ENCODE assay signal across 18 cellular contexts in genomic region chr10:867807-868206, GRCh38.
DNase-seq lines count a peak whose midpoint lies in the region; ATAC-seq and TF ChIP-seq lines count a peak whose summit lies in the region.
"Had no signal": no experiment of that assay in that cellular context is flagged by ENCODE, and none has a peak within 500 bp of the region (broad histone marks: within the 10 kb centered on the region; RNA-seq: fewer than 3 reads in every experiment).

No MANE protein-coding gene starts in this region.

- H3K4me1 ChIP-seq in heart right ventricle (peaks cover 5 to 73% (median 48%) of the 10 kb centered on the region in 9 donors), right atrium auricular region (peaks cover 0 to 49% of the 10 kb centered on the region in 2 donors)

- peak overlapping the region; percentile 53 for H3K27ac Mint-ChIP-seq in mesothelial cell of epicardium

- H3K4me3 Mint-ChIP-seq in mesothelial cell of epicardium = no peak overlapping the region

- H3K27me3 Mint-ChIP-seq in mesothelial cell of epicardium (ENCODE audit: low read depth) = no peaks in the 10 kb centered on the region

- H3K4me3 ChIP-seq in heart right ventricle = peak overlapping the region in 1 of 10 donors; percentile 1
- H3K4me3 ChIP-seq in right atrium auricular region = no peak overlapping the region
- H3K4me3 ChIP-seq in astrocyte of the spinal cord (ENCODE audit: low read depth, low read length) = no peak overlapping the region
- H3K4me3 ChIP-seq: GM12878, MG63 had no signal

- H3K4me1 Mint-ChIP-seq in mesothelial cell of epicardium = no peaks in the 10 kb centered on the region

- H3K36me3 Mint-ChIP-seq in mesothelial cell of epicardium = peaks cover 37% of the 10 kb centered on the region

- WGBS in heart right ventricle, 2 donors = 41 to 55% methylated on average over 6 of the region's 6 CpGs

- peaks cover 0 to 61% (median 13%) of the 10 kb centered on the region in 9 donors for H3K36me3 ChIP-seq in heart right ventricle
- peaks cover 20% of the 10 kb centered on the region for H3K36me3 ChIP-seq in right atrium auricular region

- H3K27me3 ChIP-seq in heart right ventricle (no peaks in the 10 kb centered on the region), right atrium auricular region (no peaks in the 10 kb centered on the region)
- H3K27me3 ChIP-seq: MG63 had no signal

- in situ Hi-C loops in astrocyte of the spinal cord (cut with HindIII; ENCODE audit: low sequenced_read_pairs) = no loop called here

- H3K9me3 Mint-ChIP-seq in mesothelial cell of epicardium = no peaks in the 10 kb centered on the region

- peak in 4 of 8 donors; percentile 23 to 40 (median 32) for ATAC-seq in heart right ventricle
- ATAC-seq in stimulated activated naive CD8-positive, alpha-beta T cell treated with anti-CD3 and anti-CD28 coated beads, Interleukin-15, Interleukin-2, amounts not matched to agents 100 U/mL and 50 U/mL, for 24 hours = no peak
- ATAC-seq: GM12878 had no signal

- H3K27ac ChIP-seq in heart right ventricle = peak overlapping the region in 8 of 10 donors; percentile 2 to 75 (median 57)
- H3K27ac ChIP-seq in right atrium auricular region = peak overlapping the region in 1 of 2 donors; percentile 67

- H3K9me3 ChIP-seq in heart right ventricle (no peaks in the 10 kb centered on the region), right atrium auricular region (no peaks in the 10 kb centered on the region)
- H3K9me3 ChIP-seq: MG63 had no signal

- intact Hi-C loops in heart right ventricle (cut with DNase I) = loop anchor here in 2 of 10 donors (10.0 kb wide), 1 partner anchor 57 kb away; no protein-coding TSS in a partner anchor

- DNase-seq in heart right ventricle (no peak), right atrium auricular region (ENCODE audit: low spot score) (no peak), astrocyte of the spinal cord (ENCODE audit: low read depth, low spot score) (peak; percentile 17), mesothelial cell of epicardium (ENCODE audit: low spot score in 2 of 2, unreplicated experiment in 2 of 2) (no peak), H4 (ENCODE audit: low spot score) (no peak)
- DNase-seq in stimulated activated naive CD8-positive, alpha-beta T cell treated with anti-CD3 and anti-CD28 coated beads, Interleukin-15, Interleukin-2, amounts not matched to agents 100 U/mL and 50 U/mL, for 24 hours = no peak
- no peak for DNase-seq in NK-92 treated with Interleukin-12 subunit alpha and Interleukin-12 subunit beta, amount 100 ng/mL, for 24 hours (lab: John Stamatoyannopoulos, UW)
- DNase-seq: C1 segment of cervical spinal cord, DMS79 treated with DMSO at 0.1 percent for 48 hours, GDM1, Karpas-422, MG63, NCI-H1092 treated with DMSO at 0.1 percent for 48 hours, NCI-H2107, NCI-H2227 treated with DMSO at 0.1 percent for 48 hours, NCI-H524, SHP77 treated with DMSO at 0.1 percent for 48 hours had no signal

- no peak for TF ChIP-seq CTCF in heart right ventricle (IDR thresholded peaks at IDR 0.05)
- no peak for TF ChIP-seq CTCF in right atrium auricular region (IDR thresholded peaks at IDR 0.05)
- TF ChIP-seq CTCF in astrocyte of the spinal cord (IDR thresholded peaks at IDR 0.05; ENCODE audit: low read depth, low read length) = no peak
- no peak for TF ChIP-seq CTCF in mesothelial cell of epicardium (IDR thresholded peaks at IDR 0.05; ENCODE audit: unreplicated experiment)
